15 cellular contexts compared by ENCODE assay signal in the genomic region with DNA sequence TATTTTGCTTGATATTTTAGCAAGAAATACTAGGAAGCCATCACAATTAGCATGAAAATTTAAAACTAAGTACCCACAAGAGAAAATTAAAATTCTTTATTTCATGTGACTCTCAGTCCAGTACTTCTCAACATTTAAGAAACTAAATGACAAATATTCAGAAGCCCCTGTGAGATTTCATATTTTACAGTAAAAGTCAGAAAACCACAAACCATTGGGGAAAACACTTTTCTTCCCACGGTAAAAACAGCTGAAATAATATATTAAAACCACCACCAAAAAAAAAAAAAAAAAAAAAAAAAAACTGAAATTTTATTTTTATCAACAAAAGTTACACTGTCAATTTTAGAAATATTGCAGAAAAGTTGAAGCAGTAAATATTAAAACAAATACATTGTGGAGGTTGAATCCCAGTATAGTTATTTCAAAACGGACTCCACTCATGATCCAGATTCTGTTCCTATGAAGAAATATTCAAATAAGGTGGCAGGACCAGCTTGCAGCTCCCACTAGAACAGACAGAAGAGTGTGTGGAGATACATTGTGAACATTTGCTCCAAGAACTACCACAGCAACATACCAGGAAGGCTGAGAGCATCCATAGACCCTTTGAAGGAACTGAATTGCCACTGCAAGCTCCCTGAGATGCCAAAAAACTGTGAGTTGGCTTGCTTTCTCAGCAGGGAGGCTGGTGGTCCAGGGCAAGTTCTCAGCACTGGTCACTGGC.
"Had no signal": no experiment of that assay in that cellular context is flagged by ENCODE, and none has a peak within 500 bp of the region (broad histone marks: within the 10 kb centered on the region; RNA-seq: fewer than 3 reads in every experiment).

No MANE protein-coding gene starts in this region.

- DNase-seq: activated B cell treated with CpG ODN at 0.5 μM for 24 hours; activated CD4-positive, alpha-beta T cell treated with anti-CD3 and anti-CD28 coated beads, Interleukin-2, amount 10 ng/mL, durations not matched to agents 7 days and 5 days; activated CD8-positive, alpha-beta memory T cell treated with anti-CD3 and anti-CD28 coated beads for 24 hours; activated naive CD4-positive, alpha-beta T cell treated with anti-CD3 and anti-CD28 coated beads, Interleukin-2, amount 50 U/mL, for 16 hours; adrenal gland; cerebellar nuclear complex; dermis blood vessel endothelial cell; left ventricle myocardium superior; small intestine; stimulated activated CD4-positive, alpha-beta T cell treated with anti-CD3 and anti-CD28 coated beads, Interleukin-1b, Interleukin-23, amount 100 ng/mL, for 48 hours; T-helper 17 cell; tibial artery had no signal

- H3K4me3 ChIP-seq: adrenal gland, gastroesophageal sphincter, pancreas, tibial artery, vagina had no signal

- H3K4me1 ChIP-seq: adrenal gland, gastroesophageal sphincter, pancreas, tibial artery, vagina had no signal

- H3K27me3 ChIP-seq: adrenal gland, gastroesophageal sphincter, pancreas, tibial artery, vagina had no signal

- H3K9me3 ChIP-seq: adrenal gland, pancreas, tibial artery, vagina had no signal

- H3K36me3 ChIP-seq: adrenal gland, gastroesophageal sphincter, pancreas, tibial artery, vagina had no signal

- H3K27ac ChIP-seq: adrenal gland, gastroesophageal sphincter, pancreas, tibial artery, vagina had no signal
